In genomic region chr17:68598074-68598473, GRCh38 we compare ENCODE assay signal across 27 cellular contexts. TPM values are rescaled to one million over a fixed set of nuclear protein-coding genes. Genes with fewer than 3 reads are reported as not detected.
DNase-seq lines count a peak whose midpoint lies in the region; ATAC-seq and TF ChIP-seq lines count a peak whose summit lies in the region.
"Had no signal": no experiment of that assay in that cellular context is flagged by ENCODE, and none has a peak within 500 bp of the region (broad histone marks: within the 10 kb centered on the region; RNA-seq: fewer than 3 reads in every experiment).

No MANE protein-coding gene starts in this region.

- no peaks in the 10 kb centered on the region for H3K9me3 Mint-ChIP-seq in nephron
- H3K9me3 Mint-ChIP-seq in stimulated activated naive CD8-positive, alpha-beta T cell treated with anti-CD3 and anti-CD28 coated beads, Interleukin-15, amount 100 ng/mL, for 72 hours, result no peaks in the 10 kb centered on the region
- H3K9me3 Mint-ChIP-seq in activated naive CD4-positive, alpha-beta T cell treated with anti-CD3 and anti-CD28 coated beads, Interleukin-2, amount 10 ng/mL, durations not matched to agents 7 days and 5 days, result no peaks in the 10 kb centered on the region
- H3K9me3 Mint-ChIP-seq: activated CD4-positive, alpha-beta memory T cell treated with anti-CD3 and anti-CD28 coated beads for 36 hours; CD8-positive, alpha-beta T cell; dendritic cell treated with granulocyte-macrophage colony-stimulating factor and Interleukin-4, amounts not matched to agents 40 ng/mL and 50 ng/mL, for 4 days; natural killer cell; T-helper 2 cell treated with Interferon-gamma antibody and Interleukin-4, amounts not matched to agents 5 μg/mL and 100 μg/mL, for 36 hours; WTC11 had no signal

- no peak for TF ChIP-seq CTCF in nephron (IDR thresholded peaks at IDR 0.05; ENCODE audit: unreplicated experiment in 3 of 3)
- no peak for TF ChIP-seq CTCF in thyroid gland (IDR thresholded peaks at IDR 0.05)

- peak overlapping the region in 2 of 3 experiments; percentile 89 to 95 for H3K4me3 Mint-ChIP-seq in nephron
- no peak overlapping the region for H3K4me3 Mint-ChIP-seq in stimulated activated naive CD8-positive, alpha-beta T cell treated with anti-CD3 and anti-CD28 coated beads, Interleukin-15, amount 100 ng/mL, for 72 hours
- no peak overlapping the region for H3K4me3 Mint-ChIP-seq in activated naive CD4-positive, alpha-beta T cell treated with anti-CD3 and anti-CD28 coated beads, Interleukin-2, amount 10 ng/mL, durations not matched to agents 7 days and 5 days
- H3K4me3 Mint-ChIP-seq: activated CD4-positive, alpha-beta memory T cell treated with anti-CD3 and anti-CD28 coated beads for 36 hours; CD8-positive, alpha-beta T cell; dendritic cell treated with granulocyte-macrophage colony-stimulating factor and Interleukin-4, amounts not matched to agents 40 ng/mL and 50 ng/mL, for 4 days; natural killer cell; T-helper 2 cell treated with Interferon-gamma antibody and Interleukin-4, amounts not matched to agents 5 μg/mL and 100 μg/mL, for 36 hours; WTC11 had no signal

- H3K27ac ChIP-seq in thyroid gland, result peak overlapping the region in 2 of 3 donors; percentile 75 to 85
- H3K27ac ChIP-seq: cardiac muscle cell had no signal

- WGBS in thyroid gland, 2 donors, result 83 to 89% methylated on average over 4 of the region's 4 CpGs

- H3K4me3 ChIP-seq in adipocyte (ENCODE audit: low read length) (peak overlapping the region; percentile 89), iPS-15b (ENCODE audit: low read depth, low read length) (peak overlapping the region; percentile 90), thyroid gland (replicated peaks in 1 of 3) (no peak overlapping the region)
- H3K4me3 ChIP-seq: cardiac muscle cell, K562 had no signal

- no peak for ATAC-seq in stimulated activated naive CD8-positive, alpha-beta T cell treated with anti-CD3 and anti-CD28 coated beads, Interleukin-15, amount 100 ng/mL, for 72 hours
- ATAC-seq: CD8-positive, alpha-beta T cell; K562; natural killer cell; WTC11 had no signal

- CTCF ChIA-PET in activated naive CD4-positive, alpha-beta T cell treated with anti-CD3 and anti-CD28 coated beads, Interleukin-2, amount 10 ng/mL, durations not matched to agents 7 days and 5 days (lab: Charles Lee), result no interaction called here

- H3K27me3 ChIP-seq in adipocyte (replicated peaks; ENCODE audit: control insufficient read depth, insufficient read depth, low read length) (no peaks in the 10 kb centered on the region), iPS-15b (ENCODE audit: control insufficient read depth, insufficient read depth, low read length) (no peaks in the 10 kb centered on the region), thyroid gland (no peaks in the 10 kb centered on the region)
- H3K27me3 ChIP-seq: cardiac muscle cell had no signal

- peaks cover 75% of the 10 kb centered on the region for H3K27me3 Mint-ChIP-seq in nephron (ENCODE audit: low read depth)
- H3K27me3 Mint-ChIP-seq in stimulated activated naive CD8-positive, alpha-beta T cell treated with anti-CD3 and anti-CD28 coated beads, Interleukin-15, amount 100 ng/mL, for 72 hours, result peaks cover 85% of the 10 kb centered on the region
- H3K27me3 Mint-ChIP-seq in activated naive CD4-positive, alpha-beta T cell treated with anti-CD3 and anti-CD28 coated beads, Interleukin-2, amount 10 ng/mL, durations not matched to agents 7 days and 5 days, result peaks cover 94% of the 10 kb centered on the region

- TF ChIP-seq POLR2A in thyroid gland (IDR thresholded peaks at IDR 0.05), result no peak

- H3K9ac ChIP-seq in adipocyte (ENCODE audit: low read length) (peak overlapping the region; percentile 94), iPS-15b (ENCODE audit: low read depth, low read length) (no peak overlapping the region)

- H3K36me3 ChIP-seq in adipocyte (ENCODE audit: control insufficient read depth, insufficient read depth, low read length, severe bottlenecking) (no peaks in the 10 kb centered on the region), iPS-15b (ENCODE audit: control insufficient read depth, insufficient read depth, low read length) (no peaks in the 10 kb centered on the region), thyroid gland (no peaks in the 10 kb centered on the region)
- H3K36me3 ChIP-seq: cardiac muscle cell, HAP-1, sigmoid colon had no signal

- peak overlapping the region; percentile 57 to 98 (median 88) for H3K27ac Mint-ChIP-seq in nephron
- H3K27ac Mint-ChIP-seq in stimulated activated naive CD8-positive, alpha-beta T cell treated with anti-CD3 and anti-CD28 coated beads, Interleukin-15, amount 100 ng/mL, for 72 hours, result no peak overlapping the region
- no peak overlapping the region for H3K27ac Mint-ChIP-seq in activated naive CD4-positive, alpha-beta T cell treated with anti-CD3 and anti-CD28 coated beads, Interleukin-2, amount 10 ng/mL, durations not matched to agents 7 days and 5 days
- H3K27ac Mint-ChIP-seq: activated CD4-positive, alpha-beta memory T cell treated with anti-CD3 and anti-CD28 coated beads for 36 hours; CD8-positive, alpha-beta T cell; dendritic cell treated with granulocyte-macrophage colony-stimulating factor and Interleukin-4, amounts not matched to agents 40 ng/mL and 50 ng/mL, for 4 days; natural killer cell; T-helper 2 cell treated with Interferon-gamma antibody and Interleukin-4, amounts not matched to agents 5 μg/mL and 100 μg/mL, for 36 hours; WTC11 had no signal

- intact Hi-C loops in thyroid gland (cut with DNase I), result loop anchor here (10.0 kb wide), 1 partner anchor 53 kb away; no protein-coding TSS in a partner anchor

- no peaks in the 10 kb centered on the region for H3K36me3 Mint-ChIP-seq in nephron (ENCODE audit: low read depth)
- H3K36me3 Mint-ChIP-seq in activated naive CD4-positive, alpha-beta T cell treated with anti-CD3 and anti-CD28 coated beads, Interleukin-2, amount 10 ng/mL, durations not matched to agents 7 days and 5 days, result no peaks in the 10 kb centered on the region
- H3K36me3 Mint-ChIP-seq: activated CD4-positive, alpha-beta memory T cell treated with anti-CD3 and anti-CD28 coated beads for 36 hours; CD8-positive, alpha-beta T cell; natural killer cell; WTC11 had no signal

- H3K9me3 ChIP-seq in adipocyte (ENCODE audit: control insufficient read depth, low read length) (no peaks in the 10 kb centered on the region), iPS-15b (ENCODE audit: control insufficient read depth, insufficient read depth, low read length) (no peaks in the 10 kb centered on the region), thyroid gland (no peaks in the 10 kb centered on the region)
- H3K9me3 ChIP-seq: HAP-1, sigmoid colon had no signal

- DNase-seq in adipocyte (ENCODE audit: low read depth) (no peak), thyroid gland (peak in 1 of 2 donors; percentile 35), NCI-H128 (lab: John Stamatoyannopoulos, UW; ENCODE audit: unreplicated experiment) (no peak)
- no peak for DNase-seq in stimulated activated naive CD8-positive, alpha-beta T cell treated with anti-CD3 and anti-CD28 coated beads, Interleukin-15, amount 100 ng/mL, for 72 hours
- no peak for DNase-seq in activated naive CD4-positive, alpha-beta T cell treated with anti-CD3 and anti-CD28 coated beads, Interleukin-2, amount 10 ng/mL, durations not matched to agents 7 days and 5 days
- DNase-seq in effector CD8-positive, alpha-beta T cell (lab: John Stamatoyannopoulos, UW), result no peak
- DNase-seq: activated CD4-positive, alpha-beta memory T cell treated with anti-CD3 and anti-CD28 coated beads for 36 hours; activated T-cell treated with anti-CD3 and anti-CD28 coated beads, Interleukin-2, amount 50 U/mL, for 1 hour; amygdala; CD8-positive, alpha-beta T cell; DMS153; foreskin melanocyte; hippocampal formation; natural killer cell; NCI-H1694 treated with DMSO at 0.1 percent for 48 hours; NCI-H526; sigmoid colon had no signal

- peaks cover 70% of the 10 kb centered on the region for H3K4me1 Mint-ChIP-seq in nephron
- H3K4me1 Mint-ChIP-seq in stimulated activated naive CD8-positive, alpha-beta T cell treated with anti-CD3 and anti-CD28 coated beads, Interleukin-15, amount 100 ng/mL, for 72 hours, result peaks cover 36% of the 10 kb centered on the region
- H3K4me1 Mint-ChIP-seq in activated naive CD4-positive, alpha-beta T cell treated with anti-CD3 and anti-CD28 coated beads, Interleukin-2, amount 10 ng/mL, durations not matched to agents 7 days and 5 days, result peaks cover 16% of the 10 kb centered on the region

- peaks cover 66% of the 10 kb centered on the region for H3K4me1 ChIP-seq in adipocyte (ENCODE audit: control insufficient read depth, insufficient read depth, low read length)
- H3K4me1 ChIP-seq in iPS-15b (ENCODE audit: control insufficient read depth, insufficient read depth, low read length), result peaks cover 16% of the 10 kb centered on the region
- peaks cover 26 to 63% of the 10 kb centered on the region in 2 donors for H3K4me1 ChIP-seq in thyroid gland

RNA-seq across cellular contexts. Expression of gene FAM20A, which starts 3.1 kb away (rescaled TPM):
- 10 to 100 TPM in 2 of 4 donors, 1 to 10 TPM in 2; 7.6 to 20.8 (median 14.1) TPM for total RNA-seq in thyroid gland
- total RNA-seq: activated CD4-positive, alpha-beta memory T cell treated with anti-CD3 and anti-CD28 coated beads for 36 hours; CD8-positive, alpha-beta T cell; endothelial cell of umbilical vein; G401 had no signal

Comparison
In these comparisons a context has a peak if more than half of its experiments do, and no peak if none do; other contexts are left out.
1. H3K4me3 ChIP-seq: peak in adipocyte (single experiment) and iPS-15b (single experiment); none in thyroid gland (0 of 3).
2. H3K27ac Mint-ChIP-seq: peak in nephron (3 of 3); none in stimulated activated naive CD8-positive, alpha-beta T cell treated with anti-CD3 and anti-CD28 coated beads, Interleukin-15, amount 100 ng/mL, for 72 hours (0 of 2) and activated naive CD4-positive, alpha-beta T cell treated with anti-CD3 and anti-CD28 coated beads, Interleukin-2, amount 10 ng/mL, durations not matched to agents 7 days and 5 days (single experiment).
3. H3K4me3 Mint-ChIP-seq: peak in nephron (2 of 3); none in stimulated activated naive CD8-positive, alpha-beta T cell treated with anti-CD3 and anti-CD28 coated beads, Interleukin-15, amount 100 ng/mL, for 72 hours (0 of 2) and activated naive CD4-positive, alpha-beta T cell treated with anti-CD3 and anti-CD28 coated beads, Interleukin-2, amount 10 ng/mL, durations not matched to agents 7 days and 5 days (single experiment).